In the genomic region with DNA sequence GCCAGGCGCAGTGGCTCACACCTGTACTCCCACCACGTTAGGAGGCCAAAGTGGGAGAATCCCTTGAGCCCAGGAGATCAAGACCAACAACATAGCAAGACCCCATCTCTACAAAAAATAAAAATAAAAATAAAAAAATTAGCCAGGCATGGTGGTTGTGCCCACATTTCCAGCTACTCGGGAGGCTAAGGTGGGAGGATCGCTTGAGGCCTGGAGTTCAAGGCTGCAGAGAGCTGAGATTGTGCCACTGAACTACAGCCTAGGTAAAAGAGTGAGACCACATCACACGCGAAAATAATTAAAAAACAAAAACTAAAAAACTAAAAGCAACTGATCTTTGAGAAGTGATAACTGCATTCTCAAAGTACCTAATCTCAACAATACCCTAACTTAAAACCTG, we compare ENCODE assay signal across 13 cellular contexts. TPM values are rescaled to one million over a fixed set of nuclear protein-coding genes. Genes with fewer than 3 reads are reported as not detected.
DNase-seq lines count a peak whose midpoint lies in the region; ATAC-seq and TF ChIP-seq lines count a peak whose summit lies in the region.
"Had no signal": no experiment of that assay in that cellular context is flagged by ENCODE, and none has a peak within 500 bp of the region (broad histone marks: within the 10 kb centered on the region; RNA-seq: fewer than 3 reads in every experiment).

No MANE protein-coding gene starts in this region.

- no peaks in the 10 kb centered on the region for H3K9me3 Mint-ChIP-seq in activated CD4-positive, alpha-beta T cell treated with anti-CD3 and anti-CD28 coated beads, Interleukin-2, amount 10 ng/mL, durations not matched to agents 24 days and 14 days
- no peaks in the 10 kb centered on the region for H3K9me3 Mint-ChIP-seq in progenitor cell of endocrine pancreas (ENCODE audit: low read depth)

- peak overlapping the region; percentile 98 for H3K4me3 Mint-ChIP-seq in activated CD4-positive, alpha-beta T cell treated with anti-CD3 and anti-CD28 coated beads, Interleukin-2, amount 10 ng/mL, durations not matched to agents 24 days and 14 days
- peak overlapping the region; percentile 91 for H3K4me3 Mint-ChIP-seq in progenitor cell of endocrine pancreas (ENCODE audit: low read depth)

- TF ChIP-seq CTCF in OCI-LY3 (IDR thresholded peaks at IDR 0.05; ENCODE audit: low read depth, low read length): no peak
- no peak for TF ChIP-seq CTCF in progenitor cell of endocrine pancreas (IDR thresholded peaks at IDR 0.05; ENCODE audit: unreplicated experiment)

- H3K36me3 ChIP-seq in OCI-LY3 (replicated peaks; ENCODE audit: low read depth, low read length): peaks cover 15% of the 10 kb centered on the region
- H3K36me3 ChIP-seq in duodenal mucosa (ENCODE audit: control insufficient read depth in 1 of 2, insufficient read depth in 2 of 2, low read length in 2 of 2): peaks cover 7 to 15% of the 10 kb centered on the region in 2 donors

- H3K79me2 ChIP-seq in OCI-LY3 (ENCODE audit: low read length): peaks cover 47% of the 10 kb centered on the region

- H3K27ac Mint-ChIP-seq in activated CD4-positive, alpha-beta T cell treated with anti-CD3 and anti-CD28 coated beads, Interleukin-2, amount 10 ng/mL, durations not matched to agents 24 days and 14 days: no peak overlapping the region
- H3K27ac Mint-ChIP-seq in progenitor cell of endocrine pancreas: no peak overlapping the region

- H3K4me1 ChIP-seq in OCI-LY3 (ENCODE audit: low read length) (peaks cover 15% of the 10 kb centered on the region), duodenal mucosa (ENCODE audit: control insufficient read depth in 1 of 2, insufficient read depth in 2 of 2, low read length in 2 of 2) (peaks cover 28 to 31% of the 10 kb centered on the region in 2 donors)

- intact Hi-C loops in activated CD4-positive, alpha-beta T cell treated with anti-CD3 and anti-CD28 coated beads, Interleukin-2, amount 10 ng/mL, durations not matched to agents 24 days and 14 days (cut with micrococcal nuclease): loop anchor here (5.0 to 10.0 kb wide), 5 partner anchors 313 to 1352 kb away; a partner anchor contains a TSS

- no peak for DNase-seq in activated CD4-positive, alpha-beta T cell treated with anti-CD3 and anti-CD28 coated beads, Interleukin-2, amount 10 ng/mL, durations not matched to agents 24 days and 14 days
- no peak for DNase-seq in activated CD4-positive, alpha-beta T cell treated with anti-CD3 and anti-CD28 coated beads, Interleukin-2, amount 50 U/mL, for 1 hour
- DNase-seq in progenitor cell of endocrine pancreas (ENCODE audit: low spot score, unreplicated experiment) (no peak), H4 (ENCODE audit: low spot score) (no peak), NCI-H526 treated with DMSO at 0.1 percent for 48 hours (lab: John Stamatoyannopoulos, UW) (no peak)
- DNase-seq: ACHN; NCI-H187; stimulated activated CD4-positive, alpha-beta T cell treated with anti-CD3 and anti-CD28 coated beads, Interleukin-4, amount 100 ng/mL, for 4 hours; T-helper 9 cell; testis had no signal

- H3K9ac ChIP-seq in OCI-LY3 (ENCODE audit: low read length): no peak overlapping the region
- H3K9ac ChIP-seq in duodenal mucosa (ENCODE audit: low read depth in 1 of 2, low read length in 2 of 2): no peak overlapping the region

- peak overlapping the region; percentile 96 for H3K4me2 ChIP-seq in OCI-LY3 (ENCODE audit: low read length)

- H3K4me3 ChIP-seq in OCI-LY3 (ENCODE audit: low read length): 0 out of 2 replicates have a peak overlapping the region, but pooled peaks have one; percentile 89
- H3K4me3 ChIP-seq in duodenal mucosa (ENCODE audit: low read depth in 1 of 2, low read length in 2 of 2): peak overlapping the region; percentile 14 to 95

- no peak overlapping the region for H2AFZ ChIP-seq in OCI-LY3 (ENCODE audit: low read depth, low read length)

- no peak overlapping the region for H3K27ac ChIP-seq in OCI-LY3 (ENCODE audit: low read length)
- no peak overlapping the region for H3K27ac ChIP-seq in duodenal mucosa (ENCODE audit: low read depth, low read length)
- H3K27ac ChIP-seq: testis had no signal

- ATAC-seq in GM18520 (IDR thresholded peaks at IDR 0.05; ENCODE audit: unreplicated experiment): no peak

- H3K36me3 Mint-ChIP-seq in activated CD4-positive, alpha-beta T cell treated with anti-CD3 and anti-CD28 coated beads, Interleukin-2, amount 10 ng/mL, durations not matched to agents 24 days and 14 days (ENCODE audit: low read depth): peaks cover 21% of the 10 kb centered on the region
- peaks cover 6% of the 10 kb centered on the region for H3K36me3 Mint-ChIP-seq in progenitor cell of endocrine pancreas (ENCODE audit: insufficient read depth)

- H3K4me1 Mint-ChIP-seq in activated CD4-positive, alpha-beta T cell treated with anti-CD3 and anti-CD28 coated beads, Interleukin-2, amount 10 ng/mL, durations not matched to agents 24 days and 14 days: peaks cover 32% of the 10 kb centered on the region
- peaks cover 25% of the 10 kb centered on the region for H3K4me1 Mint-ChIP-seq in progenitor cell of endocrine pancreas (ENCODE audit: low read depth)

- H3K9me3 ChIP-seq in OCI-LY3 (ENCODE audit: insufficient read depth, low read length): no peaks in the 10 kb centered on the region
- no peaks in the 10 kb centered on the region for H3K9me3 ChIP-seq in duodenal mucosa (ENCODE audit: control insufficient read depth in 1 of 2, low read length in 2 of 2)
- H3K9me3 ChIP-seq: testis had no signal

- H3K27me3 ChIP-seq in OCI-LY3 (ENCODE audit: low read depth, low read length) (no peaks in the 10 kb centered on the region), duodenal mucosa (ENCODE audit: control insufficient read depth in 1 of 2, insufficient read depth in 2 of 2, low read length in 2 of 2) (no peaks in the 10 kb centered on the region)
- H3K27me3 ChIP-seq: testis had no signal

- peaks cover 15% of the 10 kb centered on the region for H4K20me1 ChIP-seq in OCI-LY3 (ENCODE audit: insufficient read depth, low read length)

- H3K27me3 Mint-ChIP-seq in activated CD4-positive, alpha-beta T cell treated with anti-CD3 and anti-CD28 coated beads, Interleukin-2, amount 10 ng/mL, durations not matched to agents 24 days and 14 days: no peaks in the 10 kb centered on the region
- no peaks in the 10 kb centered on the region for H3K27me3 Mint-ChIP-seq in progenitor cell of endocrine pancreas

RNA-seq across cellular contexts. Expression of a gene that starts 1.8 kb away (rescaled TPM):
- 10.2 and 11.5 TPM in 2 replicates for total RNA-seq in activated CD4-positive, alpha-beta T cell treated with anti-CD3 and anti-CD28 coated beads, Interleukin-2, amount 10 ng/mL, durations not matched to agents 24 days and 14 days
- total RNA-seq in progenitor cell of endocrine pancreas: 8.4 and 10.9 TPM in 2 replicates
- total RNA-seq in H4 (2014; rRNA removed; shearing (Covaris generic)): 5.3 and 15.4 TPM in 2 replicates

RNA-seq across cellular contexts. Expression of a gene that starts 2.0 kb away (rescaled TPM):
- 139 and 145 TPM in 2 replicates for total RNA-seq in activated CD4-positive, alpha-beta T cell treated with anti-CD3 and anti-CD28 coated beads, Interleukin-2, amount 10 ng/mL, durations not matched to agents 24 days and 14 days
- 144 and 156 TPM in 2 replicates for total RNA-seq in progenitor cell of endocrine pancreas
- 301 and 339 TPM in 2 replicates for total RNA-seq in H4 (2014; rRNA removed; shearing (Covaris generic))
